Comparison of ENCODE assay signal across 1 cellular context in the genomic region with DNA sequence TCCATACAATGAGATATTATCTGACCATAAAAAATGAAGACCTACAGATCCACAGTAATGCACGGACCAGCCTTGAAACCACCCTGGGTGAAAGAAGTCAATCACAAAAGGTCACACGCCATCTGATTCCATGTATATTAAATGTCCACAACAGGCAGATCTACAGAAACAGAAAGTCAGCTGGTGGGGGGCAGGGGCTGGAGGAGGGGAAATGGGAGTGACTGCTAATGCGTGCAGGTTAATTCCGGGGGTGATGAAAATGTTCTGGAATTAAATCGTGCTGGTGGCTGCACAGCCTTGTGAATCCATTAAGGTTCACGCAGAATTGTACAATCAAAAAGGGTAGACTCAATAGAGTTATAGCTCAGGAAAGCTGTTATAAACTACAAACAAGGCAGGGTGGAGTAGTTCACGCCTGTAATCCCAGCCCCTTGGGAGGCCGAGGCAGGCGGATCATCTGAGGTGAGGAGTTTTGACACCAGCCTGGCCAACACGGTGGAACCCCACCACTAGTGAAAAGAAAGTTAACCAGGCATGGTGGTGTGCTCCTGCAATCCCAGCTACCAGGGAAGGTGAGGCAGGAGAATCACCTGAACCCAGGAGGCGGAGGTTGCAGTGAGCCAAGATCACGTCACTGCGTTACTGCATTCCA.
TF ChIP-seq lines count a peak whose summit lies in the region.

No MANE protein-coding gene starts in this region.

TF ChIP-seq in SK-N-SH, 30 proteins besides CTCF, POLR2A, EP300 and RAD21:
- TF ChIP-seq EZH2phosphoT487 (IDR thresholded peaks at IDR 0.05; ENCODE audit: borderline replicate concordance, low read depth) (no peak), GABPA (IDR thresholded peaks at IDR 0.05; ENCODE audit: low read depth) (no peak), TCF12 (IDR thresholded peaks at IDR 0.05) (no peak), CHD2 (IDR thresholded peaks at IDR 0.05; ENCODE audit: low read length, partially characterized antibody) (no peak), FOSL2 (IDR thresholded peaks at IDR 0.05; ENCODE audit: borderline replicate concordance, low read depth) (no peak), ELF1 (IDR thresholded peaks at IDR 0.05) (no peak), MEF2A (IDR thresholded peaks at IDR 0.05; ENCODE audit: borderline replicate concordance, low read depth) (no peak), YY1 (IDR thresholded peaks at IDR 0.05; ENCODE audit: low read depth) (no peak), MXI1 (IDR thresholded peaks at IDR 0.05; ENCODE audit: low read depth, low read length) (no peak), GATA2 (CRISPR knock-in tag; IDR thresholded peaks at IDR 0.05) (no peak), TAF1 (IDR thresholded peaks at IDR 0.05; ENCODE audit: borderline replicate concordance, low read depth, low read length) (no peak)
- TF ChIP-seq, protein P1, sequence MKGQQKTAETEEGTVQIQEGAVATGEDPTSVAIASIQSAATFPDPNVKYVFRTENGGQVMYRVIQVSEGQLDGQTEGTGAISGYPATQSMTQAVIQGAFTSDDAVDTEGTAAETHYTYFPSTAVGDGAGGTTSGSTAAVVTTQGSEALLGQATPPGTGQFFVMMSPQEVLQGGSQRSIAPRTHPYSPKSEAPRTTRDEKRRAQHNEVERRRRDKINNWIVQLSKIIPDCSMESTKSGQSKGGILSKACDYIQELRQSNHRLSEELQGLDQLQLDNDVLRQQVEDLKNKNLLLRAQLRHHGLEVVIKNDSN (IDR thresholded peaks at IDR 0.05; ENCODE audit: borderline replicate concordance, low read depth): no peak
